Comparison of ENCODE assay signal across 1 cellular context in the genomic region with DNA sequence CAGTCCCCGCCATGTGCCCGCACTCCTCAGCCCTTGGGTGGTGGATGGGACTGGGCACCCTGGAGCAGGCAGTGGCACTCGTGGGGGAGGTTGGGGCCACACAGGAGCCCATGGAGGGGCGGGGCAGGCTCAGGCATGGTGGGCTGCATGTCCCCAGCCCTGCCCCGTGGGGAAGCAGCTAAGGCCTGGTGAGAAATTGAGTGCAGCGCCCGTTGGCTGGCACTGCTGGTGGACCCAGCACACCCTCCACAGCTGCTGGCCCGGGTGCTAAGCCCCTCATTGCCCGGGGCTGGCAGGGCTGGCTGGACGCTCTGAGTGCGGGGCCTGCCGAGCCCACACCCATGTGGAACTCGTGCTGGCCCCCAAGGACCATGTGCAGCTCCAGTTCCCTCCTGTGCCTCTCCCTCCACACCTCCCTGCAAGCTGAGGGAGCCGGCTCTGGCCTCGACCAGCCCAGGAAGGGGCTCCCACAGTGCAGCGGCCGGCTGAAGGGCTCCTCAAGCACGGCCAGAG.
TF ChIP-seq lines count a peak whose summit lies in the region.

No MANE protein-coding gene starts in this region.

TF ChIP-seq in HepG2, 621 proteins besides CTCF, POLR2A, EP300 and RAD21:
- no peak for TF ChIP-seq ZNF615 (CRISPR knock-in tag; IDR thresholded peaks at IDR 0.05; ENCODE audit: borderline replicate concordance)
- TF ChIP-seq, protein P1, sequence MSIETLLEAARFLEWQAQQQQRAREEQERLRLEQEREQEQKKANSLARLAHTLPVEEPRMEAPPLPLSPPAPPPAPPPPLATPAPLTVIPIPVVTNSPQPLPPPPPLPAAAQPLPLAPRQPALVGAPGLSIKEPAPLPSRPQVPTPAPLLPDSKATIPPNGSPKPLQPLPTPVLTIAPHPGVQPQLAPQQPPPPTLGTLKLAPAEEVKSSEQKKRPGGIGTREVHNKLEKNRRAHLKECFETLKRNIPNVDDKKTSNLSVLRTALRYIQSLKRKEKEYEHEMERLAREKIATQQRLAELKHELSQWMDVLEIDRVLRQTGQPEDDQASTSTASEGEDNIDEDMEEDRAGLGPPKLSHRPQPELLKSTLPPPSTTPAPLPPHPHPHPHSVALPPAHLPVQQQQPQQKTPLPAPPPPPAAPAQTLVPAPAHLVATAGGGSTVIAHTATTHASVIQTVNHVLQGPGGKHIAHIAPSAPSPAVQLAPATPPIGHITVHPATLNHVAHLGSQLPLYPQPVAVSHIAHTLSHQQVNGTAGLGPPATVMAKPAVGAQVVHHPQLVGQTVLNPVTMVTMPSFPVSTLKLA (IDR thresholded peaks at IDR 0.05): peak; percentile 63; the same call in 1 of the 2 replicates
